1 cellular context compared by ENCODE assay signal in the genomic region with DNA sequence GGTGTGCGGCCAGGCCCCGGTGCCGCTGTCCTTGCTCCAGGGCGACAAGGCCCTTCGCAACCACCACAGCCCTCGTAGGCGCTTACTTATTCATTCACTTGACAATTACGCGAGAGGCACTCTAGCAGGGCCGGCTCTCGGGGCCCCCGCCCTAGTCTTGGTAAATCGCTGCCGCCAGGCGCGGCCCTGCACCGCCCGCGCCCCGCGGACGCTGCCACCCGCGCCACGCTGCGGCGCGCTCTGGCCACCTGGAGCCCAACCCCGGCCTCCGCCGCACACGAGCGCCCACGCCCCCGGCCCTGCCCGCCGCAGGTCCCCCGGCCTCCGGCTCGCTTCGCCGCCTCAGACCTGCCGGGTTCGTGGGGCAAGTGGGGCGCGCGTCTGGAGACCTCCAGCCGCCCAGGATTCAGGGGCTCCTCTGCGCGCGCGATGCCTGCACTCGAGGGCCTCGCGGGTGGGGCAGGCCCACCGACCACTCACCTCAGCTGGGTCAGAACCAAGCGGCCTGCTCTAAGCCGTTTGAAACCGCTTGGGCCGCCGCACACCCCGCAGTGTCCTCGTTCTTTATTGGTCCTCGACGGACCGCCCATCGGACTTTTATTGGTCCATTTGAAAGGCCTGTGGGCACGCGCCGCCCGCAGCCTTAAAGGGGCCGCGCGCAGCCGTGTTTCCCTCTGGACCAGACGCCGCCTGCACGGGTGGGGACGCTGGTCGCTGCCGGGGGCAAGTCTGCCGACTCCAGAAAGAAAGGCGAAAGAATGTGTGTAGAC.
TF ChIP-seq lines count a peak whose summit lies in the region.

Gene CKAP5 (minus strand): TSS at position 541 of the 770 bp plus-strand sequence. CDS start 25,049 bp downstream, outside the sequence.

TF ChIP-seq in HepG2, 621 proteins besides CTCF, POLR2A, EP300 and RAD21 (continued from another document and continues in another):
- TF ChIP-seq AHDC1 (CRISPR knock-in tag; IDR thresholded peaks at IDR 0.05; ENCODE audit: borderline replicate concordance) (peak; percentile 41; the same call in 1 of the 2 replicates), HOXD1 (CRISPR knock-in tag; IDR thresholded peaks at IDR 0.05) (no peak), KLF11 (CRISPR knock-in tag; IDR thresholded peaks at IDR 0.05) (no peak), EED (CRISPR knock-in tag; IDR thresholded peaks at IDR 0.05) (peak; percentile 95), ZNF616 (CRISPR knock-in tag; IDR thresholded peaks at IDR 0.05; ENCODE audit: low read depth) (no peak), SP4 (CRISPR knock-in tag; IDR thresholded peaks at IDR 0.05) (peak; percentile 97), SALL2 (CRISPR knock-in tag; IDR thresholded peaks at IDR 0.05) (no peak), NCOA5 (CRISPR knock-in tag; IDR thresholded peaks at IDR 0.05) (no peak), RNF2 (conservative IDR thresholded peaks at IDR 0.05; ENCODE audit: low read depth) (no peak; the same call in 1 of the 2 replicates), SMYD3 (CRISPR knock-in tag; IDR thresholded peaks at IDR 0.05) (peak; percentile 98), ZNF773 (CRISPR knock-in tag; IDR thresholded peaks at IDR 0.05; ENCODE audit: borderline replicate concordance) (no peak), KLF13 (CRISPR knock-in tag; IDR thresholded peaks at IDR 0.05) (no peak), ZNF670 (CRISPR knock-in tag; IDR thresholded peaks at IDR 0.05; ENCODE audit: borderline replicate concordance) (0 out of 2 replicates have a peak, but pooled peaks have one; percentile 39), KLF15 (CRISPR knock-in tag; IDR thresholded peaks at IDR 0.05; ENCODE audit: borderline replicate concordance) (0 out of 2 replicates have a peak, but pooled peaks have one; percentile 44), ZSCAN30 (CRISPR knock-in tag; IDR thresholded peaks at IDR 0.05) (no peak), CCDC6 (CRISPR knock-in tag; IDR thresholded peaks at IDR 0.05) (peak; percentile 95; the same call in 1 of the 2 replicates), TFDP2 (CRISPR knock-in tag; IDR thresholded peaks at IDR 0.05) (peak; percentile 99), POGZ (CRISPR knock-in tag; IDR thresholded peaks at IDR 0.05) (peak; percentile 93), ZNF790 (CRISPR knock-in tag; IDR thresholded peaks at IDR 0.05; ENCODE audit: borderline replicate concordance) (peak; percentile 86; the same call in 1 of the 2 replicates), ZNF20 (CRISPR knock-in tag; IDR thresholded peaks at IDR 0.05) (no peak), ZNF251 (CRISPR knock-in tag; IDR thresholded peaks at IDR 0.05) (no peak), ZFP36L2 (CRISPR knock-in tag; IDR thresholded peaks at IDR 0.05) (no peak), FOXA1 (IDR thresholded peaks at IDR 0.05) (no peak), FOXA1 (CRISPR knock-in tag; IDR thresholded peaks at IDR 0.05) (peak; percentile 35; the same call in 1 of the 2 replicates), MIXL1 (CRISPR knock-in tag; IDR thresholded peaks at IDR 0.05) (peak; percentile 56; the same call in 1 of the 2 replicates), ZZZ3 (CRISPR knock-in tag; IDR thresholded peaks at IDR 0.05; ENCODE audit: borderline replicate concordance) (peak; percentile 59; the same call in 1 of the 2 replicates), TEAD3 (CRISPR knock-in tag; optimal IDR thresholded peaks at IDR 0.05; ENCODE audit: borderline replicate concordance) (no peak), SIX4 (CRISPR knock-in tag; IDR thresholded peaks at IDR 0.05) (no peak; the same call in 1 of the 2 replicates), NONO (IDR thresholded peaks at IDR 0.05) (no peak), NONO (CRISPR knock-in tag; conservative IDR thresholded peaks at IDR 0.05) (no peak), RFX3 (CRISPR knock-in tag; IDR thresholded peaks at IDR 0.05) (no peak), GLI4 (CRISPR knock-in tag; IDR thresholded peaks at IDR 0.05; ENCODE audit: borderline replicate concordance) (no peak; the same call in 1 of the 2 replicates), ZNF772 (CRISPR knock-in tag; IDR thresholded peaks at IDR 0.05) (peak; percentile 93), GATAD2A (CRISPR knock-in tag; IDR thresholded peaks at IDR 0.05) (no peak), CCAR2 (optimal IDR thresholded peaks at IDR 0.05; ENCODE audit: low read depth, low read length) (no peak), ZBTB7A (CRISPR knock-in tag; IDR thresholded peaks at IDR 0.05) (peak; percentile 63; the same call in 1 of the 2 replicates), AFF4 (CRISPR knock-in tag; IDR thresholded peaks at IDR 0.05) (no peak), LBX2 (CRISPR knock-in tag; IDR thresholded peaks at IDR 0.05; ENCODE audit: borderline replicate concordance) (no peak), ZNF703 (CRISPR knock-in tag; IDR thresholded peaks at IDR 0.05; ENCODE audit: borderline replicate concordance) (no peak), RBFOX2 (IDR thresholded peaks at IDR 0.05; ENCODE audit: low read depth, low read length) (peak; percentile 91), MAFK (conservative IDR thresholded peaks at IDR 0.05 in 1 of 2, IDR thresholded peaks at IDR 0.05 in 1 of 2; ENCODE audit: low read length in 2 of 2) (no peak), ZNF432 (CRISPR knock-in tag; IDR thresholded peaks at IDR 0.05; ENCODE audit: borderline replicate concordance) (no peak), ATF3 (CRISPR knock-in tag; IDR thresholded peaks at IDR 0.05) (no peak), POGK (CRISPR knock-in tag; conservative IDR thresholded peaks at IDR 0.05) (peak; percentile 77), WIZ (CRISPR knock-in tag; IDR thresholded peaks at IDR 0.05) (peak; percentile 17; the same call in 1 of the 2 replicates), MYC (CRISPR knock-in tag; IDR thresholded peaks at IDR 0.05; ENCODE audit: borderline replicate concordance) (peak; percentile 89), KMT2B (CRISPR knock-in tag; IDR thresholded peaks at IDR 0.05) (peak; percentile 94), ZNF761 (CRISPR knock-in tag; conservative IDR thresholded peaks at IDR 0.05) (peak; percentile 50; the same call in 1 of the 2 replicates), NR1H2 (CRISPR knock-in tag; IDR thresholded peaks at IDR 0.05; ENCODE audit: borderline replicate concordance, low read depth) (no peak)
- TF ChIP-seq, protein P1, sequence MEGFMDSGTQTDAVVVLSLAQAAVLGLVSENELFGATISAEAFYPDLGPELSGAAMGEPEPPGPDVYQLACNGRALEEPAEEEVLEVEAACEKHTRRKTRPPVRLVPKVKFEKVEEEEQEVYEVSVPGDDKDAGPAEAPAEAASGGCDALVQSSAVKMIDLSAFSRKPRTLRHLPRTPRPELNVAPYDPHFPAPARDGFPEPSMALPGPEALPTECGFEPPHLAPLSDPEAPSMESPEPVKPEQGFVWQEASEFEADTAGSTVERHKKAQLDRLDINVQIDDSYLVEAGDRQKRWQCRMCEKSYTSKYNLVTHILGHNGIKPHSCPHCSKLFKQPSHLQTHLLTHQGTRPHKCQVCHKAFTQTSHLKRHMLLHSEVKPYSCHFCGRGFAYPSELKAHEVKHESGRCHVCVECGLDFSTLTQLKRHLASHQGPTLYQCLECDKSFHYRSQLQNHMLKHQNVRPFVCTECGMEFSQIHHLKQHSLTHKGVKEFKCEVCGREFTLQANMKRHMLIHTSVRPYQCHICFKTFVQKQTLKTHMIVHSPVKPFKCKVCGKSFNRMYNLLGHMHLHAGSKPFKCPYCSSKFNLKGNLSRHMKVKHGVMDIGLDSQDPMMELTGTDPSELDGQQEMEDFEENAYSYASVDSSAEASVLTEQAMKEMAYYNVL (CRISPR knock-in tag; IDR thresholded peaks at IDR 0.05; ENCODE audit: borderline replicate concordance): no peak
